In genomic region chr19:19474950-19475781, GRCh38 we compare ENCODE assay signal across 10 cellular contexts. TPM values are rescaled to one million over a fixed set of nuclear protein-coding genes. Genes with fewer than 3 reads are reported as not detected.
DNase-seq lines count a peak whose midpoint lies in the region; ATAC-seq, FAIRE-seq and TF ChIP-seq lines count a peak whose summit lies in the region.
"Had no signal": no experiment of that assay in that cellular context is flagged by ENCODE, and none has a peak within 500 bp of the region (broad histone marks: within the 10 kb centered on the region; RNA-seq: fewer than 3 reads in every experiment).

No MANE protein-coding gene starts in this region.

- H3K4me1 ChIP-seq in HUES64 (ENCODE audit: insufficient read depth, low read length) (peaks cover 20% of the 10 kb centered on the region), H1 (replicated peaks in 1 of 4; ENCODE audit: control insufficient read depth in 3 of 4, insufficient read depth in 4 of 4, low read length in 3 of 4) (peaks cover 12 to 17% (median 17%) of the 10 kb centered on the region in 4 experiments), neutrophil (ENCODE audit: control insufficient read depth in 1 of 2, insufficient read depth in 1 of 2, low read depth in 1 of 2, low read length in 1 of 2) (peaks cover 41 to 59% of the 10 kb centered on the region in 2 experiments)

- H3K9ac ChIP-seq in HUES64 (ENCODE audit: low read depth, low read length) (peak overlapping the region; percentile 24; the same call in 1 of the 2 replicates), H1 (replicated peaks in 1 of 4; ENCODE audit: extremely low read depth in 1 of 4, low read depth in 3 of 4, low read length in 3 of 4) (peak overlapping the region in 1 of 4 experiments; percentile 9; a peak in 1 of 7 replicates)

- H3K27ac Mint-ChIP-seq in CD4-positive, alpha-beta T cell: peak overlapping the region; percentile 82

- no peaks in the 10 kb centered on the region for H3K27me3 ChIP-seq in CD4-positive, alpha-beta T cell (ENCODE audit: control insufficient read depth, insufficient read depth, low read length)
- no peaks in the 10 kb centered on the region for H3K27me3 ChIP-seq in HUES64 (ENCODE audit: insufficient read depth, low read length)
- H3K27me3 ChIP-seq in H1 (replicated peaks in 1 of 4; ENCODE audit: control insufficient read depth in 3 of 4, extremely low read depth in 1 of 4, insufficient read depth in 3 of 4, low read length in 3 of 4): no peaks in the 10 kb centered on the region
- no peaks in the 10 kb centered on the region for H3K27me3 ChIP-seq in neutrophil
- H3K27me3 ChIP-seq: heart right ventricle had no signal

- peak overlapping the region; percentile 60 for H4K8ac ChIP-seq in H1 (ENCODE audit: extremely low read depth, insufficient read depth, low read length)

- peak overlapping the region; percentile 34 for H3K4me3 Mint-ChIP-seq in CD4-positive, alpha-beta T cell

- H2AFZ ChIP-seq in H1 (ENCODE audit: low read length): no peak overlapping the region
- H2AFZ ChIP-seq: PC-9 had no signal

- H3K79me2 ChIP-seq in H1 (ENCODE audit: control insufficient read depth in 1 of 2, insufficient read depth in 2 of 2, low read length in 2 of 2): peaks cover 0 to 91% of the 10 kb centered on the region in 2 experiments; a peak in 2 of 4 replicates

- H2BK5ac ChIP-seq in H1 (ENCODE audit: low read depth, low read length): peak overlapping the region; percentile 87

- no peak overlapping the region; the same call in 1 of the 2 replicates for H2BK15ac ChIP-seq in H1 (ENCODE audit: low read length)

- peak overlapping the region; percentile 51 to 60 for H3K4me2 ChIP-seq in H1 (ENCODE audit: insufficient read depth in 1 of 2, low read depth in 2 of 2, low read length in 2 of 2)
- H3K4me2 ChIP-seq: PC-9 had no signal

- FAIRE-seq in H1 (lab: Jason Lieb, UNC): no peak

- TF ChIP-seq EP300 in H1 (IDR thresholded peaks at IDR 0.05; ENCODE audit: borderline replicate concordance in 1 of 2, low read depth in 2 of 2, low read length in 2 of 2): no peak

- intact Hi-C loops in CD4-positive, alpha-beta T cell (cut with DNase I, micrococcal nuclease): no loop called here

- peak overlapping the region; percentile 31 for H4K5ac ChIP-seq in H1 (ENCODE audit: insufficient read length, low read depth, low read length)

- peak overlapping the region; percentile 72 for H3K18ac ChIP-seq in H1 (ENCODE audit: extremely low read depth, low read length)

- no peak overlapping the region for H2BK120ac ChIP-seq in H1 (replicated peaks; ENCODE audit: low read depth, low read length)

- no peak overlapping the region for H3K14ac ChIP-seq in H1 (ENCODE audit: insufficient read length)

- H3K56ac ChIP-seq in H1 (replicated peaks; ENCODE audit: insufficient read length, low read depth, low read length): no peak overlapping the region

- 0 out of 2 replicates have a peak overlapping the region, but pooled peaks have one; percentile 60 for H2AK5ac ChIP-seq in H1 (ENCODE audit: low read depth, low read length)

- H4K91ac ChIP-seq in H1 (replicated peaks; ENCODE audit: insufficient read length, low read length): peak overlapping the region; percentile 17

- H3K27ac ChIP-seq in CD4-positive, alpha-beta T cell (ENCODE audit: low read depth, low read length): peak overlapping the region; percentile 36
- H3K27ac ChIP-seq in HUES64 (ENCODE audit: low read depth, low read length) (peak overlapping the region; percentile 74; the same call in 1 of the 2 replicates), H1 (ENCODE audit: low read depth, low read length) (no peak overlapping the region), neutrophil (peak overlapping the region; percentile 82)
- H3K27ac ChIP-seq: PC-9 had no signal

- H3K4me1 Mint-ChIP-seq in CD4-positive, alpha-beta T cell (ENCODE audit: low read depth): peaks cover 86% of the 10 kb centered on the region

- H3K79me1 ChIP-seq in H1 (ENCODE audit: low read depth, low read length): peaks cover 30% of the 10 kb centered on the region

- POLR2A ChIA-PET in CD4-positive, alpha-beta T cell (lab: Charles Lee): interaction anchor here (0.9 to 1.2 kb wide), 2 partner anchors 13 to 90 kb away, joined by 4 read pairs; no protein-coding TSS in a partner anchor
- POLR2A ChIA-PET in H1 (lab: Charles Lee; ENCODE audit: partially characterized antibody): interaction anchor here (0.6 to 2.3 kb wide), 18 partner anchors 10 to 154 kb away, joined by 3 to 16 read pairs (median 4); partner anchors contain the start of gene GATAD2A

- H3K36me3 ChIP-seq in HUES64 (ENCODE audit: insufficient read depth, low read length): peaks cover 13% of the 10 kb centered on the region; the same call in 1 of the 2 replicates
- H3K36me3 ChIP-seq in H1 (ENCODE audit: control insufficient read depth in 2 of 4, insufficient read depth in 4 of 4, low read length in 3 of 4): no peaks in the 10 kb centered on the region; a peak in 2 of 8 replicates
- H3K36me3 ChIP-seq in neutrophil: peaks cover 17% of the 10 kb centered on the region

- no peaks in the 10 kb centered on the region for H3K27me3 Mint-ChIP-seq in CD4-positive, alpha-beta T cell

- peak overlapping the region; percentile 65; the same call in 1 of the 2 replicates for H2BK20ac ChIP-seq in H1 (ENCODE audit: low read length)

- H3K4me3 ChIP-seq in HUES64 (ENCODE audit: low read length) (peak overlapping the region; percentile 32), H1 (ENCODE audit: extremely low read depth in 1 of 4, insufficient read depth in 2 of 4, low read depth in 3 of 4, low read length in 4 of 4) (peak overlapping the region in 2 of 4 experiments; percentile 12 to 42; a peak in 3 of 8 replicates), neutrophil (ENCODE audit: low read depth in 1 of 2, low read length in 1 of 2) (no peak overlapping the region)
- H3K4me3 ChIP-seq: heart right ventricle, PC-9 had no signal

- no peaks in the 10 kb centered on the region; the same call in 1 of the 2 replicates for H3K23me2 ChIP-seq in H1 (ENCODE audit: low read depth, low read length)

- WGBS in HUES64: 27% methylated on average over 23 of the region's 23 CpGs
- 56% methylated on average over 22 of the region's 23 CpGs; no CpG with 5 or more reads in 1 of the 2 experiments for WGBS in H1 (ENCODE audit: extremely low coverage in 1 of 2, insufficient coverage in 1 of 2, insufficient read length in 1 of 2, insufficient replicate concordance in 2 of 2, low coverage in 1 of 2, low lambda C conversion rate in 2 of 2, missing lambda C conversion rate in 1 of 2), 2 experiments

- TF ChIP-seq CTCF in CD4-positive, alpha-beta T cell (IDR thresholded peaks at IDR 0.05): no peak
- TF ChIP-seq CTCF in H1 (IDR thresholded peaks at IDR 0.05; ENCODE audit: control extremely low read depth in 1 of 3, insufficient read depth in 1 of 3, low read depth in 1 of 3, low read length in 3 of 3): no peak
- no peak for TF ChIP-seq CTCF in neutrophil (IDR thresholded peaks at IDR 0.05)

- peaks cover 30 to 44% of the 10 kb centered on the region in 2 experiments for H4K20me1 ChIP-seq in H1 (replicated peaks in 1 of 2; ENCODE audit: control insufficient read depth in 1 of 2, insufficient read depth in 2 of 2, low read length in 2 of 2)

- H3K36me3 Mint-ChIP-seq in CD4-positive, alpha-beta T cell (ENCODE audit: low read depth): peaks cover 74% of the 10 kb centered on the region

- H2BK12ac ChIP-seq in H1 (ENCODE audit: low read depth, low read length): no peak overlapping the region

- DNase-seq in CD4-positive, alpha-beta T cell: no peak
- DNase-seq in H1 (ENCODE audit: low read depth in 1 of 2, low spot score in 2 of 2) (peak in 1 of 2 experiments; percentile 68), NCI-H1417 (lab: John Stamatoyannopoulos, UW) (no peak)
- DNase-seq: heart right ventricle, PC-9 had no signal

- H3K23ac ChIP-seq in H1 (ENCODE audit: insufficient read length): no peak overlapping the region

- no peak for TF ChIP-seq RAD21 in H1 (IDR thresholded peaks at IDR 0.05 in 1 of 2, conservative IDR thresholded peaks at IDR 0.05 in 1 of 2; ENCODE audit: low read depth in 2 of 2, low read length in 2 of 2)

- TF ChIP-seq POLR2A in H1 (IDR thresholded peaks at IDR 0.05; ENCODE audit: control extremely low read depth in 1 of 2, low read depth in 2 of 2, low read length in 2 of 2): no peak

- no peaks in the 10 kb centered on the region for H3K9me3 ChIP-seq in CD4-positive, alpha-beta T cell (ENCODE audit: control insufficient read depth, low read length)
- H3K9me3 ChIP-seq in HUES64 (ENCODE audit: insufficient read depth, low read depth, low read length) (no peaks in the 10 kb centered on the region), H1 (ENCODE audit: insufficient read depth in 2 of 2, low read depth in 1 of 2, low read length in 1 of 2) (no peaks in the 10 kb centered on the region), neutrophil (no peaks in the 10 kb centered on the region)
- H3K9me3 ChIP-seq: heart right ventricle had no signal

- ATAC-seq in CD4-positive, alpha-beta T cell (ENCODE audit: poor library complexity): no peak
- ATAC-seq in GM18868 (IDR thresholded peaks at IDR 0.05; ENCODE audit: unreplicated experiment) (no peak), HG02852 (IDR thresholded peaks at IDR 0.05; ENCODE audit: unreplicated experiment) (no peak), GM18870 (IDR thresholded peaks at IDR 0.05; ENCODE audit: unreplicated experiment) (no peak)

- no peaks in the 10 kb centered on the region for H3K9me3 Mint-ChIP-seq in CD4-positive, alpha-beta T cell

- CTCF ChIA-PET in CD4-positive, alpha-beta T cell (lab: Charles Lee): interaction anchor here (0.7 to 1.5 kb wide), 6 partner anchors 10 to 111 kb away, joined by 3 to 5 read pairs (median 3); no protein-coding TSS in a partner anchor
- CTCF ChIA-PET in H1 (lab: Charles Lee; ENCODE audit: partially characterized antibody): interaction anchor here (0.6 to 3.2 kb wide), 27 partner anchors 11 to 112 kb away, joined by 3 to 48 read pairs (median 5); partner anchors contain the start of gene GATAD2A

- H3K4ac ChIP-seq in H1 (replicated peaks; ENCODE audit: insufficient read length, low read depth, low read length): peak overlapping the region; percentile 44

RNA-seq across cellular contexts. Expression of gene TSSK6, which starts 40.2 kb away (rescaled TPM):
- total RNA-seq in CD4-positive, alpha-beta T cell: 1 to 10 TPM; 3.4 to 5.5 TPM
- polyA plus RNA-seq in HUES64 (2013, experiment 1 of 2): 1.4 TPM
- polyA plus RNA-seq in HUES64 (2013, experiment 2 of 2): 1.9 TPM
- 2.9 and 3.6 TPM in 2 replicates for total RNA-seq in H1 (2021; fragmentation: NEBNext Ultra II Directional; extraction: Animal tissue kit (Norgen Biotek cat#: 25700))
- 7.8 and 12.1 TPM in 2 replicates for polyA plus RNA-seq in H1 (2011; rRNA removed)
- 6.9 TPM for polyA plus RNA-seq in H1 (2011; cell fraction: cytosol; rRNA removed)
- polyA plus RNA-seq in H1 (2011; cell fraction: nucleus; rRNA removed): 9.3 TPM
- polyA plus RNA-seq in H1 (2012, experiment 1 of 2): 2.1 to 4.3 TPM (median 3.4 TPM) in 4 replicates
- 3.8 TPM for polyA plus RNA-seq in H1 (2012, experiment 2 of 2)
- polyA plus RNA-seq in H1 (2013, experiment 1 of 2): 1.6 TPM
- polyA plus RNA-seq in H1 (2013, experiment 2 of 2): 1.1 TPM
- 1.9 and 2.4 TPM in 2 replicates for polyA minus RNA-seq in H1 (2011; rRNA and poly(A)+ RNA removed)
- polyA minus RNA-seq in H1 (2011; cell fraction: cytosol; rRNA and poly(A)+ RNA removed): 2.9 TPM
- polyA minus RNA-seq in H1 (2011; cell fraction: nucleus; rRNA and poly(A)+ RNA removed): 8.6 TPM

RNA-seq across cellular contexts. Expression of gene NDUFA13, which starts 40.9 kb away (rescaled TPM):
- total RNA-seq in CD4-positive, alpha-beta T cell: 100 to 1,000 TPM; 145 to 156 TPM
- polyA plus RNA-seq in HUES64 (2013, experiment 1 of 2): 184 TPM
- polyA plus RNA-seq in HUES64 (2013, experiment 2 of 2): 194 TPM
- 413 and 425 TPM in 2 replicates for total RNA-seq in H1 (2021; fragmentation: NEBNext Ultra II Directional; extraction: Animal tissue kit (Norgen Biotek cat#: 25700))
- 1,105 and 1,309 TPM in 2 replicates for polyA plus RNA-seq in H1 (2011; rRNA removed)
- polyA plus RNA-seq in H1 (2011; cell fraction: cytosol; rRNA removed): 1,197 TPM
- 627 TPM for polyA plus RNA-seq in H1 (2011; cell fraction: nucleus; rRNA removed)
- 415 to 713 TPM (median 615 TPM) in 4 replicates for polyA plus RNA-seq in H1 (2012, experiment 1 of 2)
- polyA plus RNA-seq in H1 (2012, experiment 2 of 2): 1,304 TPM
- 247 TPM for polyA plus RNA-seq in H1 (2013, experiment 1 of 2)
- polyA plus RNA-seq in H1 (2013, experiment 2 of 2): 247 TPM
- polyA minus RNA-seq in H1 (2011; rRNA and poly(A)+ RNA removed): 97.5 and 101 TPM in 2 replicates
- 111 TPM for polyA minus RNA-seq in H1 (2011; cell fraction: cytosol; rRNA and poly(A)+ RNA removed)
- polyA minus RNA-seq in H1 (2011; cell fraction: nucleus; rRNA and poly(A)+ RNA removed): 98.8 TPM

RNA-seq across cellular contexts. Expression of gene YJEFN3, which starts 53.5 kb away (rescaled TPM):
- 1 to 10 TPM; 3.7 to 4.4 TPM for total RNA-seq in CD4-positive, alpha-beta T cell
- 3.3 TPM for polyA plus RNA-seq in HUES64 (2013, experiment 1 of 2)
- polyA plus RNA-seq in HUES64 (2013, experiment 2 of 2): 2.7 TPM
- total RNA-seq in H1 (2021; fragmentation: NEBNext Ultra II Directional; extraction: Animal tissue kit (Norgen Biotek cat#: 25700)): 5.0 and 5.7 TPM in 2 replicates
- 9.4 and 17.2 TPM in 2 replicates for polyA plus RNA-seq in H1 (2011; rRNA removed)
- polyA plus RNA-seq in H1 (2011; cell fraction: cytosol; rRNA removed): 11.9 TPM
- 42.5 TPM for polyA plus RNA-seq in H1 (2011; cell fraction: nucleus; rRNA removed)
- 9.3 to 12.5 TPM (median 12.0 TPM) in 4 replicates for polyA plus RNA-seq in H1 (2012, experiment 1 of 2)
- polyA plus RNA-seq in H1 (2012, experiment 2 of 2): 5.3 TPM
- 5.6 TPM for polyA plus RNA-seq in H1 (2013, experiment 1 of 2)
- polyA plus RNA-seq in H1 (2013, experiment 2 of 2): 5.0 TPM
- 0.71 and 1.0 TPM in 2 replicates for polyA minus RNA-seq in H1 (2011; rRNA and poly(A)+ RNA removed)
- 1.5 TPM for polyA minus RNA-seq in H1 (2011; cell fraction: cytosol; rRNA and poly(A)+ RNA removed)
- 3.4 TPM for polyA minus RNA-seq in H1 (2011; cell fraction: nucleus; rRNA and poly(A)+ RNA removed)
